17 cellular contexts compared by ENCODE assay signal in genomic region chr9:92029553-92029952, GRCh38.
A peak's percentile ranks its signal among the peaks of the same experiment; 100 is the strongest.
DNase-seq lines count a peak whose midpoint lies in the region; ATAC-seq and TF ChIP-seq lines count a peak whose summit lies in the region.
"Had no signal": no experiment of that assay in that cellular context is flagged by ENCODE, and none has a peak within 500 bp of the region (broad histone marks: within the 10 kb centered on the region; RNA-seq: fewer than 3 reads in every experiment).

No MANE protein-coding gene starts in this region.

- H3K4me1 Mint-ChIP-seq in GM23338 (no peaks in the 10 kb centered on the region), osteocyte (ENCODE audit: unreplicated experiment) (peaks cover 10% of the 10 kb centered on the region)
- no peaks in the 10 kb centered on the region for H3K4me1 Mint-ChIP-seq in activated T-cell treated with anti-CD3 and anti-CD28 coated beads, Interleukin-2, amount 50 U/mL, for 4 hours (ENCODE audit: low read depth)
- H3K4me1 Mint-ChIP-seq: activated CD4-positive, alpha-beta memory T cell treated with anti-CD3 and anti-CD28 coated beads, Interleukin-2, amount 10 ng/mL, durations not matched to agents 7 days and 5 days; activated naive CD4-positive, alpha-beta T cell treated with anti-CD3 and anti-CD28 coated beads, Interleukin-2, amount 50 U/mL, for 24 hours; IgD-negative memory B cell; immature natural killer cell; naive thymus-derived CD4-positive, alpha-beta T cell had no signal

- TF ChIP-seq CTCF in GM23338 (conservative IDR thresholded peaks at IDR 0.05; ENCODE audit: low read depth in 2 of 2) = peak; percentile 56 to 58
- peak; percentile 53 for TF ChIP-seq CTCF in VCaP (conservative IDR thresholded peaks at IDR 0.05)
- peak; percentile 31 for TF ChIP-seq CTCF in fibroblast of the aortic adventitia (IDR thresholded peaks at IDR 0.05; ENCODE audit: insufficient read depth, low read length)
- peak; percentile 24 for TF ChIP-seq CTCF in osteocyte (IDR thresholded peaks at IDR 0.05)

- no peaks in the 10 kb centered on the region for H3K4me1 ChIP-seq in GM23338 (ENCODE audit: insufficient read depth)
- H3K4me1 ChIP-seq: BLaER1, spleen had no signal

- peak; percentile 32; the same call in 2 of the 3 replicates for ATAC-seq in GM23338
- no peak for ATAC-seq in activated T-cell treated with anti-CD3 and anti-CD28 coated beads, Interleukin-2, amount 50 U/mL, for 4 hours
- ATAC-seq in GM21619 (IDR thresholded peaks at IDR 0.05; ENCODE audit: unreplicated experiment) = no peak
- ATAC-seq: naive thymus-derived CD4-positive, alpha-beta T cell had no signal

- no peaks in the 10 kb centered on the region for H3K79me2 ChIP-seq in GM23338 (replicated peaks; ENCODE audit: insufficient read depth)

- H3K27me3 Mint-ChIP-seq in GM23338 (ENCODE audit: insufficient read depth, low read depth, poor library complexity) = peaks cover 14% of the 10 kb centered on the region
- no peaks in the 10 kb centered on the region for H3K27me3 Mint-ChIP-seq in osteocyte (ENCODE audit: unreplicated experiment)
- H3K27me3 Mint-ChIP-seq in activated T-cell treated with anti-CD3 and anti-CD28 coated beads, Interleukin-2, amount 50 U/mL, for 4 hours (ENCODE audit: low read depth) = no peaks in the 10 kb centered on the region
- H3K27me3 Mint-ChIP-seq: activated CD4-positive, alpha-beta memory T cell treated with anti-CD3 and anti-CD28 coated beads, Interleukin-2, amount 10 ng/mL, durations not matched to agents 7 days and 5 days; activated naive CD4-positive, alpha-beta T cell treated with anti-CD3 and anti-CD28 coated beads, Interleukin-2, amount 50 U/mL, for 24 hours; IgD-negative memory B cell; naive thymus-derived CD4-positive, alpha-beta T cell had no signal

- no peak overlapping the region for H3K4me3 ChIP-seq in GM23338
- no peak overlapping the region for H3K4me3 ChIP-seq in fibroblast of the aortic adventitia (ENCODE audit: low read depth, low read length)
- H3K4me3 ChIP-seq: BLaER1, spleen had no signal

- H4K20me1 ChIP-seq in GM23338 (replicated peaks; ENCODE audit: insufficient read depth) = no peaks in the 10 kb centered on the region
- H4K20me1 ChIP-seq: BLaER1 had no signal

- H3K27ac ChIP-seq in GM23338 (ENCODE audit: low read depth) = no peak overlapping the region
- H3K27ac ChIP-seq in VCaP = no peak overlapping the region
- H3K27ac ChIP-seq: BLaER1, spleen had no signal

- no peak overlapping the region for H3K4me2 ChIP-seq in GM23338
- H3K4me2 ChIP-seq: BLaER1 had no signal

- H3K36me3 ChIP-seq in GM23338 (ENCODE audit: insufficient read depth) = peaks cover 13% of the 10 kb centered on the region; the same call in 1 of the 2 replicates

- H3K27ac Mint-ChIP-seq in GM23338 (no peak overlapping the region), osteocyte (ENCODE audit: unreplicated experiment) (no peak overlapping the region)
- H3K27ac Mint-ChIP-seq: activated CD4-positive, alpha-beta memory T cell treated with anti-CD3 and anti-CD28 coated beads, Interleukin-2, amount 10 ng/mL, durations not matched to agents 7 days and 5 days; activated naive CD4-positive, alpha-beta T cell treated with anti-CD3 and anti-CD28 coated beads, Interleukin-2, amount 50 U/mL, for 24 hours; IgD-negative memory B cell; immature natural killer cell had no signal

- H3K36me3 Mint-ChIP-seq in GM23338 (ENCODE audit: low read depth) (peaks cover 26% of the 10 kb centered on the region), osteocyte (ENCODE audit: unreplicated experiment) (peaks cover 21% of the 10 kb centered on the region)
- H3K36me3 Mint-ChIP-seq in activated T-cell treated with anti-CD3 and anti-CD28 coated beads, Interleukin-2, amount 50 U/mL, for 4 hours (ENCODE audit: insufficient read depth) = peaks cover 29% of the 10 kb centered on the region

- H3K4me3 Mint-ChIP-seq in GM23338 (no peak overlapping the region), osteocyte (ENCODE audit: unreplicated experiment) (no peak overlapping the region)
- H3K4me3 Mint-ChIP-seq in activated T-cell treated with anti-CD3 and anti-CD28 coated beads, Interleukin-2, amount 50 U/mL, for 4 hours = no peak overlapping the region
- H3K4me3 Mint-ChIP-seq: activated CD4-positive, alpha-beta memory T cell treated with anti-CD3 and anti-CD28 coated beads, Interleukin-2, amount 10 ng/mL, durations not matched to agents 7 days and 5 days; activated naive CD4-positive, alpha-beta T cell treated with anti-CD3 and anti-CD28 coated beads, Interleukin-2, amount 50 U/mL, for 24 hours; IgD-negative memory B cell; immature natural killer cell had no signal

- DNase-seq in GM23338 (ENCODE audit: low spot score) (peak; percentile 49), fibroblast of the aortic adventitia (ENCODE audit: low read depth) (no peak), osteocyte (ENCODE audit: extremely low spot score, unreplicated experiment) (no peak), putamen (ENCODE audit: low spot score) (no peak)
- no peak for DNase-seq in activated T-cell treated with anti-CD3 and anti-CD28 coated beads, Interleukin-2, amount 50 U/mL, for 4 hours
- DNase-seq: activated CD4-positive, alpha-beta memory T cell treated with anti-CD3 and anti-CD28 coated beads, Interleukin-2, amount 10 ng/mL, durations not matched to agents 7 days and 5 days; activated T-cell treated with anti-CD3 and anti-CD28 coated beads, Interleukin-2, amount 50 U/mL, for 48 hours; immature natural killer cell; naive thymus-derived CD4-positive, alpha-beta T cell; NCI-H187; NCI-H345; spleen had no signal

- H2AFZ ChIP-seq in GM23338 = no peak overlapping the region

- no peaks in the 10 kb centered on the region for H3K9me3 Mint-ChIP-seq in GM23338
- no peaks in the 10 kb centered on the region for H3K9me3 Mint-ChIP-seq in osteocyte (ENCODE audit: unreplicated experiment)
- H3K9me3 Mint-ChIP-seq in activated T-cell treated with anti-CD3 and anti-CD28 coated beads, Interleukin-2, amount 50 U/mL, for 4 hours = no peaks in the 10 kb centered on the region
- H3K9me3 Mint-ChIP-seq: activated CD4-positive, alpha-beta memory T cell treated with anti-CD3 and anti-CD28 coated beads, Interleukin-2, amount 10 ng/mL, durations not matched to agents 7 days and 5 days; activated naive CD4-positive, alpha-beta T cell treated with anti-CD3 and anti-CD28 coated beads, Interleukin-2, amount 50 U/mL, for 24 hours; IgD-negative memory B cell; immature natural killer cell had no signal

- H3F3A ChIP-seq in GM23338 (replicated peaks; ENCODE audit: low read depth) = no peaks in the 10 kb centered on the region

- no peaks in the 10 kb centered on the region for H3K27me3 ChIP-seq in GM23338 (ENCODE audit: insufficient read depth)
- H3K27me3 ChIP-seq: BLaER1, spleen had no signal

- no peaks in the 10 kb centered on the region for H3K9me2 ChIP-seq in GM23338 (ENCODE audit: insufficient read depth)

TF ChIP-seq in GM23338, 12 proteins besides CTCF, POLR2A, EP300 and RAD21 (continues in another document):
- TF ChIP-seq JUNB (IDR thresholded peaks at IDR 0.05; ENCODE audit: unreplicated experiment) = no peak
- TF ChIP-seq ZNF114 (CRISPR knock-in tag; IDR thresholded peaks at IDR 0.05) = no peak
